In genomic region chr3:23913873-23914743, GRCh38 we compare ENCODE assay signal across 2 cellular contexts.
TF ChIP-seq lines count a peak whose summit lies in the region.

No MANE protein-coding gene starts in this region.

TF ChIP-seq in HEK293, 187 proteins besides CTCF, POLR2A, EP300 and RAD21 (continued from another document and continues in another):
- peak; percentile 82 for TF ChIP-seq SCRT1 (tag by site-specific recombination; IDR thresholded peaks at IDR 0.05; ENCODE audit: borderline replicate concordance)
- peak; percentile 40 for TF ChIP-seq PRDM10 (tag by site-specific recombination; IDR thresholded peaks at IDR 0.05)
- TF ChIP-seq, protein P1, sequence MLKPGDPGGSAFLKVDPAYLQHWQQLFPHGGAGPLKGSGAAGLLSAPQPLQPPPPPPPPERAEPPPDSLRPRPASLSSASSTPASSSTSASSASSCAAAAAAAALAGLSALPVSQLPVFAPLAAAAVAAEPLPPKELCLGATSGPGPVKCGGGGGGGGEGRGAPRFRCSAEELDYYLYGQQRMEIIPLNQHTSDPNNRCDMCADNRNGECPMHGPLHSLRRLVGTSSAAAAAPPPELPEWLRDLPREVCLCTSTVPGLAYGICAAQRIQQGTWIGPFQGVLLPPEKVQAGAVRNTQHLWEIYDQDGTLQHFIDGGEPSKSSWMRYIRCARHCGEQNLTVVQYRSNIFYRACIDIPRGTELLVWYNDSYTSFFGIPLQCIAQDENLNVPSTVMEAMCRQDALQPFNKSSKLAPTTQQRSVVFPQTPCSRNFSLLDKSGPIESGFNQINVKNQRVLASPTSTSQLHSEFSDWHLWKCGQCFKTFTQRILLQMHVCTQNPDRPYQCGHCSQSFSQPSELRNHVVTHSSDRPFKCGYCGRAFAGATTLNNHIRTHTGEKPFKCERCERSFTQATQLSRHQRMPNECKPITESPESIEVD (tag by site-specific recombination; IDR thresholded peaks at IDR 0.05) = peak; percentile 87
- TF ChIP-seq ZNF416 (tag by site-specific recombination; IDR thresholded peaks at IDR 0.05) = no peak
- no peak for TF ChIP-seq ZBTB7A (tag by site-specific recombination; IDR thresholded peaks at IDR 0.05; ENCODE audit: low read depth)
- no peak for TF ChIP-seq ZNF18 (tag by site-specific recombination; IDR thresholded peaks at IDR 0.05)
- no peak for TF ChIP-seq PBX3 (CRISPR knock-in tag; IDR thresholded peaks at IDR 0.05)
- 0 out of 2 replicates have a peak, but pooled peaks have one; percentile 24 for TF ChIP-seq WT1 (tag by site-specific recombination; IDR thresholded peaks at IDR 0.05)
- no peak for TF ChIP-seq ZNF112 (tag by site-specific recombination; IDR thresholded peaks at IDR 0.05)
- TF ChIP-seq, protein P2, sequence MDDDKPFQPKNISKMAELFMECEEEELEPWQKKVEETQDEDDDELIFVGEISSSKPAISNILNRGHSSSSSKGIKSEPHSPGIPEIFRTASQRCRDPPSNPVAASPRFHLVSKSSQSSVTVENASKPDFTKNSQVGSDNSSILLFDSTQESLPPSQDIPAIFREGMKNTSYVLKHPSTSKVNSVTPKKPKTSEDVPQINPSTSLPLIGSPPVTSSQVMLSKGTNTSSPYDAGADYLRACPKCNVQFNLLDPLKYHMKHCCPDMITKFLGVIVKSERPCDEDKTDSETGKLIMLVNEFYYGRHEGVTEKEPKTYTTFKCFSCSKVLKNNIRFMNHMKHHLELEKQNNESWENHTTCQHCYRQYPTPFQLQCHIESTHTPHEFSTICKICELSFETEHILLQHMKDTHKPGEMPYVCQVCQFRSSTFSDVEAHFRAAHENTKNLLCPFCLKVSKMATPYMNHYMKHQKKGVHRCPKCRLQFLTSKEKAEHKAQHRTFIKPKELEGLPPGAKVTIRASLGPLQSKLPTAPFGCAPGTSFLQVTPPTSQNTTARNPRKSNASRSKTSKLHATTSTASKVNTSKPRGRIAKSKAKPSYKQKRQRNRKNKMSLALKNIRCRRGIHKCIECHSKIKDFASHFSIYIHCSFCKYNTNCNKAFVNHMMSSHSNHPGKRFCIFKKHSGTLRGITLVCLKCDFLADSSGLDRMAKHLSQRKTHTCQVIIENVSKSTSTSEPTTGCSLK (tag by site-specific recombination; IDR thresholded peaks at IDR 0.05) = no peak
- TF ChIP-seq ZNF10 (tag by site-specific recombination; IDR thresholded peaks at IDR 0.05) = 0 out of 2 replicates have a peak, but pooled peaks have one; percentile 16
- no peak for TF ChIP-seq ZNF202 (tag by site-specific recombination; IDR thresholded peaks at IDR 0.05; ENCODE audit: borderline replicate concordance)

TF ChIP-seq in WTC11, 78 proteins besides CTCF, POLR2A, EP300 and RAD21:
- TF ChIP-seq ARID4B (CRISPR knock-in tag; IDR thresholded peaks at IDR 0.05; ENCODE audit: borderline replicate concordance) (no peak), GABPB1 (CRISPR knock-in tag; IDR thresholded peaks at IDR 0.05) (0 out of 2 replicates have a peak, but pooled peaks have one; percentile 16), RELA (CRISPR knock-in tag; IDR thresholded peaks at IDR 0.05; ENCODE audit: borderline replicate concordance) (no peak), MYBL2 (CRISPR knock-in tag; IDR thresholded peaks at IDR 0.05) (no peak)
- TF ChIP-seq, protein P3, sequence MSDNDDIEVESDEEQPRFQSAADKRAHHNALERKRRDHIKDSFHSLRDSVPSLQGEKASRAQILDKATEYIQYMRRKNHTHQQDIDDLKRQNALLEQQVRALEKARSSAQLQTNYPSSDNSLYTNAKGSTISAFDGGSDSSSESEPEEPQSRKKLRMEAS (CRISPR knock-in tag; IDR thresholded peaks at IDR 0.05) = no peak
